14 cellular contexts compared by ENCODE assay signal in genomic region chr9:4365055-4365454, GRCh38.
"Had no signal": no experiment of that assay in that cellular context is flagged by ENCODE, and none has a peak within 500 bp of the region (broad histone marks: within the 10 kb centered on the region; RNA-seq: fewer than 3 reads in every experiment).

No MANE protein-coding gene starts in this region.

- ATAC-seq: effector memory CD8-positive, alpha-beta T cell; mucosa of descending colon; naive thymus-derived CD4-positive, alpha-beta T cell; pancreas; sciatic nerve; stimulated activated memory B cell treated with anti-CD40 and anti-IgM and Interleukin-4, amounts not matched to agents 10 μg/mL and 1 μg/mL and 100 μg/mL, for 72 hours had no signal

- H3K27ac Mint-ChIP-seq: effector memory CD8-positive, alpha-beta T cell; naive thymus-derived CD4-positive, alpha-beta T cell; stimulated activated memory B cell treated with anti-CD40 and anti-IgM and Interleukin-4, amounts not matched to agents 10 μg/mL and 1 μg/mL and 100 μg/mL, for 72 hours; T-helper 1 cell treated with Interleukin-12 subunit alpha and Interleukin-12 subunit beta and Interleukin-4 antibody, amounts not matched to agents 30 μg/mL and 1 μg/mL, for 36 hours had no signal

- H3K36me3 Mint-ChIP-seq: naive thymus-derived CD4-positive, alpha-beta T cell; stimulated activated memory B cell treated with anti-CD40 and anti-IgM and Interleukin-4, amounts not matched to agents 10 μg/mL and 1 μg/mL and 100 μg/mL, for 72 hours had no signal

- H3K4me1 Mint-ChIP-seq: stimulated activated memory B cell treated with anti-CD40 and anti-IgM and Interleukin-4, amounts not matched to agents 10 μg/mL and 1 μg/mL and 100 μg/mL, for 72 hours had no signal

- DNase-seq: activated CD8-positive, alpha-beta memory T cell treated with anti-CD3 and anti-CD28 coated beads for 24 hours; adrenal gland; dermis blood vessel endothelial cell; effector memory CD8-positive, alpha-beta T cell; foreskin melanocyte; left ventricle myocardium inferior; mucosa of descending colon; naive thymus-derived CD4-positive, alpha-beta T cell; pancreas; SIG-M5; trophoblast cell had no signal

- H3K9me3 Mint-ChIP-seq: effector memory CD8-positive, alpha-beta T cell; naive thymus-derived CD4-positive, alpha-beta T cell; stimulated activated memory B cell treated with anti-CD40 and anti-IgM and Interleukin-4, amounts not matched to agents 10 μg/mL and 1 μg/mL and 100 μg/mL, for 72 hours; T-helper 1 cell treated with Interleukin-12 subunit alpha and Interleukin-12 subunit beta and Interleukin-4 antibody, amounts not matched to agents 30 μg/mL and 1 μg/mL, for 36 hours had no signal

- H3K4me3 Mint-ChIP-seq: effector memory CD8-positive, alpha-beta T cell; naive thymus-derived CD4-positive, alpha-beta T cell; stimulated activated memory B cell treated with anti-CD40 and anti-IgM and Interleukin-4, amounts not matched to agents 10 μg/mL and 1 μg/mL and 100 μg/mL, for 72 hours; T-helper 1 cell treated with Interleukin-12 subunit alpha and Interleukin-12 subunit beta and Interleukin-4 antibody, amounts not matched to agents 30 μg/mL and 1 μg/mL, for 36 hours had no signal
